23 cellular contexts compared by ENCODE assay signal in the genomic region with DNA sequence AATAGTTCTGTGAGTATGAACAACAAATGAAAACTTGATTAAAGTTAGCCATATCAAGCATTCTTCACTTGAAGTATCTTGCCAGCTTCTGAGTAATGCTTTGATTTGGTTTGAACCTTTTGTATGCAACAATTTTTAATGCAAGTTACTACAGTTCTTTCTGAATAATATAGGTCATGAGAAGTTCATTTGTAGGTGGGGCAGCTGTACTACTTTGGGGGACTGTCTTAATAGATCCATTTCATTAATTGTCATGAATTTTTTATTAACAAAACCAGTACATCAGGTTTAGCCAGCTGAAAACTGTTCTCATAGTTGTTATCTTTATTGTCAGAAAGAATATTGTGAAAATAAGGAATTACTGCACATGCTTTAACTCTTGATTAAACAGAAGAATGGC.
"Had no signal": no experiment of that assay in that cellular context is flagged by ENCODE, and none has a peak within 500 bp of the region (broad histone marks: within the 10 kb centered on the region; RNA-seq: fewer than 3 reads in every experiment).

No MANE protein-coding gene starts in this region.

- H3K9me3 Mint-ChIP-seq: nephron had no signal

- H3K4me1 Mint-ChIP-seq: naive B cell; nephron; stimulated activated memory B cell treated with anti-CD40 and anti-IgM and Interleukin-4, amounts not matched to agents 10 μg/mL and 1 μg/mL and 100 μg/mL, for 72 hours had no signal

- H3K4me1 ChIP-seq: gastrocnemius medialis, heart right ventricle, left ventricle myocardium inferior, lower lobe of right lung, parathyroid adenoma, psoas muscle, testis, tibial nerve had no signal

- DNase-seq: cerebellar nuclear complex; effector memory CD8-positive, alpha-beta T cell; erythroblast; gastrocnemius medialis; heart right ventricle; hypothalamus; islet precursor cell; left ventricle myocardium inferior; lower lobe of right lung; mesenchymal stem cell; naive B cell; psoas muscle; retina; right lobe of liver; stimulated activated CD4-positive, alpha-beta T cell treated with anti-CD3 and anti-CD28 coated beads, Interleukin-1b, Interleukin-23, amount 100 ng/mL, for 48 hours; stimulated activated CD4-positive, alpha-beta T cell treated with anti-CD3 and anti-CD28 coated beads, Interleukin-4, amount 100 ng/mL, for 24 hours; testis had no signal

- H3K36me3 ChIP-seq: gastrocnemius medialis, heart right ventricle, left ventricle myocardium inferior, lower lobe of right lung, right lobe of liver, tibial nerve had no signal

- H3K27me3 Mint-ChIP-seq: dendritic cell treated with granulocyte-macrophage colony-stimulating factor and Interleukin-4, amounts not matched to agents 40 ng/mL and 50 ng/mL, for 4 days; effector memory CD8-positive, alpha-beta T cell; naive B cell; stimulated activated memory B cell treated with anti-CD40 and anti-IgM and Interleukin-4, amounts not matched to agents 10 μg/mL and 1 μg/mL and 100 μg/mL, for 72 hours; stimulated activated naive CD8-positive, alpha-beta T cell treated with anti-CD3 and anti-CD28 coated beads, Interleukin-15, Interleukin-2, amounts not matched to agents 100 ng/mL and 50 ng/mL, for 24 hours had no signal

- H3K9me3 ChIP-seq: gastrocnemius medialis, heart right ventricle, left ventricle myocardium inferior, lower lobe of right lung, psoas muscle, right lobe of liver, testis, tibial nerve had no signal

- H3K36me3 Mint-ChIP-seq: naive B cell; stimulated activated memory B cell treated with anti-CD40 and anti-IgM and Interleukin-4, amounts not matched to agents 10 μg/mL and 1 μg/mL and 100 μg/mL, for 72 hours had no signal

- H3K4me3 ChIP-seq: gastrocnemius medialis, heart right ventricle, left ventricle myocardium inferior, lower lobe of right lung, psoas muscle, right lobe of liver, testis, tibial nerve had no signal

- H3K27ac ChIP-seq: gastrocnemius medialis, heart right ventricle, left ventricle myocardium inferior, lower lobe of right lung, parathyroid adenoma, psoas muscle, right lobe of liver, testis, tibial nerve had no signal

- H3K4me3 Mint-ChIP-seq: dendritic cell treated with granulocyte-macrophage colony-stimulating factor and Interleukin-4, amounts not matched to agents 40 ng/mL and 50 ng/mL, for 4 days; effector memory CD8-positive, alpha-beta T cell; naive B cell; nephron; stimulated activated memory B cell treated with anti-CD40 and anti-IgM and Interleukin-4, amounts not matched to agents 10 μg/mL and 1 μg/mL and 100 μg/mL, for 72 hours; stimulated activated naive CD8-positive, alpha-beta T cell treated with anti-CD3 and anti-CD28 coated beads, Interleukin-15, Interleukin-2, amounts not matched to agents 100 ng/mL and 50 ng/mL, for 24 hours had no signal

- H3K27me3 ChIP-seq: gastrocnemius medialis, heart right ventricle, right lobe of liver, testis, tibial nerve had no signal

- H3K27ac Mint-ChIP-seq: dendritic cell treated with granulocyte-macrophage colony-stimulating factor and Interleukin-4, amounts not matched to agents 40 ng/mL and 50 ng/mL, for 4 days; effector memory CD8-positive, alpha-beta T cell; naive B cell; nephron; stimulated activated memory B cell treated with anti-CD40 and anti-IgM and Interleukin-4, amounts not matched to agents 10 μg/mL and 1 μg/mL and 100 μg/mL, for 72 hours; stimulated activated naive CD8-positive, alpha-beta T cell treated with anti-CD3 and anti-CD28 coated beads, Interleukin-15, Interleukin-2, amounts not matched to agents 100 ng/mL and 50 ng/mL, for 24 hours had no signal
